ENCODE assay signal across 16 cellular contexts in the genomic region with DNA sequence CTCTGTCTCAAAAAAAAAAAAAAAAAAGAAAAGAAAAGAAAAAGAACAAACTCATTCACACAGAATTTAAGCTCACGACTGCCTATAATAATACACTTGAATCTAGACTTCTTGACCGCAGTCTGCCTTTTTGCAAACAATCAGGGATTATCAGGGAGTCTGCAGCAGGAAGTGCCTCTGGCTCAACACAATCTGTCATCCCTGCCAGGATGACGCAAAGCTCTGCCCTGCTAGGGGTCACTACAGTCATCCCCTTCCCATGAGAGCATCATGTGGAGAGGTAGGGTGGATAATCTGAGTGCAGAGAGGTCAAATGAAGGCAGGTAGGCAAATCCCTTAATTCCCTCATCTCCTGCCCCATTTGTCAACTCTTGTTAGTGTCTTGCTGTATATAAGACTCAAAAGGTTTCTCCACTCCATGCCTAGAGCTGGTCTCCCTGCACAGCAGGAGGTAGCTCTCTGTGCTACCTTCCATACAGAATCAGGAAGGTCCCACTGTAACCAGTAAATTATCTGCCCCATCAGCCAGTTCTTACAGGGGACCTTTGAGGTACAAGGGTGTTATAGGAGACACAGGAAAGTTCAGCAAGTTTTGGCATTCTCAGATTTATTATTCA. TPM values are rescaled to one million over a fixed set of nuclear protein-coding genes. Genes with fewer than 3 reads are reported as not detected.
DNase-seq lines count a peak whose midpoint lies in the region; ATAC-seq and TF ChIP-seq lines count a peak whose summit lies in the region.
"Had no signal": no experiment of that assay in that cellular context is flagged by ENCODE, and none has a peak within 500 bp of the region (broad histone marks: within the 10 kb centered on the region; RNA-seq: fewer than 3 reads in every experiment).

No MANE protein-coding gene starts in this region.

- intact Hi-C loops in uterus (cut with DNase I; ENCODE audit: low total_unique reads): no loop called here

- H3K4me3 ChIP-seq in GM23248 (no peak overlapping the region), RWPE2 (ENCODE audit: severe bottlenecking) (no peak overlapping the region), uterus (no peak overlapping the region)
- H3K4me3 ChIP-seq: transverse colon had no signal

- H4K20me1 ChIP-seq in GM23248 (ENCODE audit: insufficient read depth): no peaks in the 10 kb centered on the region

- H3K79me2 ChIP-seq in GM23248 (ENCODE audit: insufficient read depth): no peaks in the 10 kb centered on the region

- 71 to 74% methylated on average over 3 of the region's 3 CpGs for WGBS in GM23248 (ENCODE audit: low coverage in 1 of 2, low lambda C conversion rate in 2 of 2, missing lambda C conversion rate in 2 of 2), 2 experiments

- H3K4me1 Mint-ChIP-seq in mesothelial cell of epicardium: peaks cover 6% of the 10 kb centered on the region
- H3K4me1 Mint-ChIP-seq: T-cell had no signal

- H3K9me3 ChIP-seq in GM23248 (ENCODE audit: low read depth) (no peaks in the 10 kb centered on the region), RWPE2 (ENCODE audit: severe bottlenecking) (no peaks in the 10 kb centered on the region), uterus (no peaks in the 10 kb centered on the region)
- H3K9me3 ChIP-seq: transverse colon had no signal

- H3K27ac ChIP-seq in GM23248: no peak overlapping the region
- H3K27ac ChIP-seq in RWPE2 (ENCODE audit: poor library complexity, severe bottlenecking): no peak overlapping the region
- no peak overlapping the region for H3K27ac ChIP-seq in uterus
- H3K27ac ChIP-seq: transverse colon had no signal

- H3K27me3 Mint-ChIP-seq in mesothelial cell of epicardium (ENCODE audit: low read depth): no peaks in the 10 kb centered on the region
- H3K27me3 Mint-ChIP-seq: T-cell had no signal

- no peak overlapping the region for H3K4me3 Mint-ChIP-seq in mesothelial cell of epicardium
- H3K4me3 Mint-ChIP-seq: activated naive CD4-positive, alpha-beta T cell treated with anti-CD3 and anti-CD28 coated beads for 36 hours; T-cell had no signal

- peak; percentile 44 for ATAC-seq in RWPE2 (ENCODE audit: low read depth)
- peak; percentile 92 for ATAC-seq in esophagus mucosa
- ATAC-seq in HG03521 (IDR thresholded peaks at IDR 0.05; ENCODE audit: unreplicated experiment): no peak
- ATAC-seq: T-cell had no signal

- peak; percentile 31 for DNase-seq in GM23248
- DNase-seq in RWPE2 (ENCODE audit: low spot score): peak; percentile 14
- DNase-seq in mesothelial cell of epicardium (ENCODE audit: low spot score in 2 of 2, unreplicated experiment in 2 of 2): no peak
- no peak for DNase-seq in C1 segment of cervical spinal cord (lab: John Stamatoyannopoulos, UW)
- DNase-seq in uterus: no peak
- DNase-seq in Kasumi-1 (lab: John Stamatoyannopoulos, UW): no peak
- DNase-seq: activated CD4-positive, alpha-beta T cell treated with anti-CD3 and anti-CD28 coated beads, Interleukin-2, amount 50 U/mL, for 48 hours; activated naive CD4-positive, alpha-beta T cell treated with anti-CD3 and anti-CD28 coated beads for 36 hours; cerebellar nuclear complex; kidney; small intestine; T-cell; transverse colon had no signal

- peak overlapping the region; percentile 23 for H3K27ac Mint-ChIP-seq in mesothelial cell of epicardium
- H3K27ac Mint-ChIP-seq: activated naive CD4-positive, alpha-beta T cell treated with anti-CD3 and anti-CD28 coated beads for 36 hours; T-cell had no signal

- H3K27me3 ChIP-seq in GM23248 (replicated peaks; ENCODE audit: insufficient read depth) (no peaks in the 10 kb centered on the region), RWPE2 (ENCODE audit: insufficient read depth, poor library complexity, severe bottlenecking) (no peaks in the 10 kb centered on the region), uterus (no peaks in the 10 kb centered on the region)
- H3K27me3 ChIP-seq: transverse colon had no signal

- no peaks in the 10 kb centered on the region for H3K9me2 ChIP-seq in GM23248 (ENCODE audit: insufficient read depth)

- TF ChIP-seq CTCF in RWPE2 (IDR thresholded peaks at IDR 0.05; ENCODE audit: poor library complexity, severe bottlenecking) (no peak), mesothelial cell of epicardium (IDR thresholded peaks at IDR 0.05; ENCODE audit: unreplicated experiment) (no peak), uterus (IDR thresholded peaks at IDR 0.05) (no peak)

- H2AFZ ChIP-seq in GM23248: no peak overlapping the region

- in situ Hi-C loops in GM23248 (cut with MboI): no loop called here

- TF ChIP-seq POLR2A in uterus (IDR thresholded peaks at IDR 0.05): no peak

- no peak overlapping the region for H3K4me2 ChIP-seq in GM23248 (ENCODE audit: unreplicated experiment)

- H3K4me1 ChIP-seq in GM23248 (ENCODE audit: insufficient read depth): no peaks in the 10 kb centered on the region
- no peaks in the 10 kb centered on the region for H3K4me1 ChIP-seq in RWPE2 (ENCODE audit: insufficient read depth, poor library complexity, severe bottlenecking)
- H3K4me1 ChIP-seq in uterus: no peaks in the 10 kb centered on the region
- H3K4me1 ChIP-seq: transverse colon had no signal

- H3K36me3 ChIP-seq in GM23248 (ENCODE audit: low read depth) (peaks cover 11% of the 10 kb centered on the region), RWPE2 (ENCODE audit: low read depth) (peaks cover 29% of the 10 kb centered on the region), uterus (no peaks in the 10 kb centered on the region)
- H3K36me3 ChIP-seq: transverse colon had no signal

- no peak overlapping the region for H3K9ac ChIP-seq in GM23248

- H3K9me3 Mint-ChIP-seq in mesothelial cell of epicardium: no peaks in the 10 kb centered on the region
- H3K9me3 Mint-ChIP-seq: activated naive CD4-positive, alpha-beta T cell treated with anti-CD3 and anti-CD28 coated beads for 36 hours; T-cell had no signal

- peaks cover 19% of the 10 kb centered on the region for H3F3A ChIP-seq in GM23248 (ENCODE audit: insufficient read depth)

- H3K36me3 Mint-ChIP-seq in mesothelial cell of epicardium: peaks cover 37% of the 10 kb centered on the region

RNA-seq across cellular contexts. Expression of a gene that starts 4.2 kb away (rescaled TPM):
- total RNA-seq in GM23248 (2014; rRNA removed; shearing (Covaris generic)): 0.43 and 0.63 TPM in 2 replicates
- polyA plus RNA-seq in GM23248 (2016; fragmentation: Nextera tagmentation; extraction: Ambion mirVana): 0.38 and 0.89 TPM in 2 replicates
- total RNA-seq in esophagus mucosa (1.8 TPM), mesothelial cell of epicardium (10.7 to 11.6 TPM (median 10.9 TPM) in 3 replicates), uterus (10 to 100 TPM in 1 of 4 donors, 1 to 10 TPM in 2, under 1 TPM in 1; 0.77 to 16.0 (median 3.8) TPM)

RNA-seq across cellular contexts. Expression of a gene that starts 22.8 kb away (rescaled TPM):
- total RNA-seq in GM23248 (2014; rRNA removed; shearing (Covaris generic)): 11.8 and 13.6 TPM in 2 replicates
- 7.5 and 8.4 TPM in 2 replicates for polyA plus RNA-seq in GM23248 (2016; fragmentation: Nextera tagmentation; extraction: Ambion mirVana)
- total RNA-seq in esophagus mucosa (18.6 TPM), mesothelial cell of epicardium (29.9 to 34.5 TPM (median 32.7 TPM) in 3 replicates), uterus (10 to 100 TPM; 14.7 to 34.5 (median 26.6) TPM)

RNA-seq across cellular contexts. Expression of a gene that starts 34.2 kb away (rescaled TPM):
- not detected in 2 replicates for total RNA-seq in GM23248 (2014; rRNA removed; shearing (Covaris generic))
- not detected in 2 replicates for polyA plus RNA-seq in GM23248 (2016; fragmentation: Nextera tagmentation; extraction: Ambion mirVana)
- total RNA-seq in esophagus mucosa (not detected), mesothelial cell of epicardium (0.09 to 0.11 TPM in 2 of 3 replicates, not detected in the other), uterus (1 to 10 TPM in 1 of 4 donors, under 1 TPM in 1, not detected in 2; 0.21 to 1.3 TPM)
- total RNA-seq: activated naive CD4-positive, alpha-beta T cell treated with anti-CD3 and anti-CD28 coated beads for 36 hours; T-cell; transverse colon had no signal
- polyA plus RNA-seq: neural cell had no signal

RNA-seq across cellular contexts. Expression of a gene that starts 43.0 kb away (rescaled TPM):
- not detected in 2 replicates for total RNA-seq in GM23248 (2014; rRNA removed; shearing (Covaris generic))
- polyA plus RNA-seq in GM23248 (2016; fragmentation: Nextera tagmentation; extraction: Ambion mirVana): not detected in 2 replicates
- total RNA-seq in esophagus mucosa (1.5 TPM), mesothelial cell of epicardium (11.7 to 14.0 TPM (median 12.0 TPM) in 3 replicates), uterus (100 to 1,000 TPM in 1 of 4 donors, 10 to 100 TPM in 3; 65.3 to 116 (median 76.6) TPM)
- total RNA-seq: activated naive CD4-positive, alpha-beta T cell treated with anti-CD3 and anti-CD28 coated beads for 36 hours had no signal
- polyA plus RNA-seq: neural cell had no signal

Comparison
In these comparisons a context has a peak if more than half of its experiments do, and no peak if none do; other contexts are left out.
1. DNase-seq: peak in GM23248 (single experiment) and RWPE2 (single experiment); none in mesothelial cell of epicardium (0 of 2), C1 segment of cervical spinal cord (0 of 14), uterus (0 of 2) and Kasumi-1 (0 of 2).